ENCODE assay signal across 1 cellular context in genomic region chr2:68252407-68253210, GRCh38.
TF ChIP-seq lines count a peak whose summit lies in the region.

A gene with protein sequence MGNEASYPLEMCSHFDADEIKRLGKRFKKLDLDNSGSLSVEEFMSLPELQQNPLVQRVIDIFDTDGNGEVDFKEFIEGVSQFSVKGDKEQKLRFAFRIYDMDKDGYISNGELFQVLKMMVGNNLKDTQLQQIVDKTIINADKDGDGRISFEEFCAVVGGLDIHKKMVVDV (minus strand): TSS chr2:68252532. CDS start chr2:68252127, 405 bp downstream.

TF ChIP-seq in WTC11, 78 proteins besides CTCF, POLR2A, EP300 and RAD21 (continued from another document):
- no peak for TF ChIP-seq AFF4 (CRISPR knock-in tag; IDR thresholded peaks at IDR 0.05; ENCODE audit: borderline replicate concordance)
- TF ChIP-seq ZNF416 (CRISPR knock-in tag; IDR thresholded peaks at IDR 0.05) = no peak
- peak; percentile 87 for TF ChIP-seq ETV6 (CRISPR knock-in tag; IDR thresholded peaks at IDR 0.05)
- peak; percentile 87 for TF ChIP-seq CREM (CRISPR knock-in tag; IDR thresholded peaks at IDR 0.05)
- TF ChIP-seq JUN (CRISPR knock-in tag; IDR thresholded peaks at IDR 0.05) = no peak
- no peak for TF ChIP-seq ERG (CRISPR knock-in tag; IDR thresholded peaks at IDR 0.05)
- no peak for TF ChIP-seq GTF2I (CRISPR knock-in tag; conservative IDR thresholded peaks at IDR 0.05)
- TF ChIP-seq E2F5 (CRISPR knock-in tag; IDR thresholded peaks at IDR 0.05) = peak; percentile 87
- TF ChIP-seq, protein P1, sequence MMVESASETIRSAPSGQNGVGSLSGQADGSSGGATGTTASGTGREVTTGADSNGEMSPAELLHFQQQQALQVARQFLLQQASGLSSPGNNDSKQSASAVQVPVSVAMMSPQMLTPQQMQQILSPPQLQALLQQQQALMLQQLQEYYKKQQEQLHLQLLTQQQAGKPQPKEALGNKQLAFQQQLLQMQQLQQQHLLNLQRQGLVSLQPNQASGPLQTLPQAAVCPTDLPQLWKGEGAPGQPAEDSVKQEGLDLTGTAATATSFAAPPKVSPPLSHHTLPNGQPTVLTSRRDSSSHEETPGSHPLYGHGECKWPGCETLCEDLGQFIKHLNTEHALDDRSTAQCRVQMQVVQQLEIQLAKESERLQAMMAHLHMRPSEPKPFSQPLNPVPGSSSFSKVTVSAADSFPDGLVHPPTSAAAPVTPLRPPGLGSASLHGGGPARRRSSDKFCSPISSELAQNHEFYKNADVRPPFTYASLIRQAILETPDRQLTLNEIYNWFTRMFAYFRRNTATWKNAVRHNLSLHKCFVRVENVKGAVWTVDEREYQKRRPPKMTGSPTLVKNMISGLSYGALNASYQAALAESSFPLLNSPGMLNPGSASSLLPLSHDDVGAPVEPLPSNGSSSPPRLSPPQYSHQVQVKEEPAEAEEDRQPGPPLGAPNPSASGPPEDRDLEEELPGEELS (CRISPR knock-in tag; IDR thresholded peaks at IDR 0.05) = 0 out of 2 replicates have a peak, but pooled peaks have one; percentile 39
- TF ChIP-seq, protein P2, sequence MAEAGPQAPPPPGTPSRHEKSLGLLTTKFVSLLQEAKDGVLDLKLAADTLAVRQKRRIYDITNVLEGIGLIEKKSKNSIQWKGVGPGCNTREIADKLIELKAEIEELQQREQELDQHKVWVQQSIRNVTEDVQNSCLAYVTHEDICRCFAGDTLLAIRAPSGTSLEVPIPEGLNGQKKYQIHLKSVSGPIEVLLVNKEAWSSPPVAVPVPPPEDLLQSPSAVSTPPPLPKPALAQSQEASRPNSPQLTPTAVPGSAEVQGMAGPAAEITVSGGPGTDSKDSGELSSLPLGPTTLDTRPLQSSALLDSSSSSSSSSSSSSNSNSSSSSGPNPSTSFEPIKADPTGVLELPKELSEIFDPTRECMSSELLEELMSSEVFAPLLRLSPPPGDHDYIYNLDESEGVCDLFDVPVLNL (CRISPR knock-in tag; IDR thresholded peaks at IDR 0.05; ENCODE audit: borderline replicate concordance, low read depth) = no peak; the same call in 1 of the 2 replicates
- no peak for TF ChIP-seq ZNF532 (CRISPR knock-in tag; IDR thresholded peaks at IDR 0.05; ENCODE audit: borderline replicate concordance)
- TF ChIP-seq MLX (CRISPR knock-in tag; IDR thresholded peaks at IDR 0.05) = no peak
- 0 out of 2 replicates have a peak, but pooled peaks have one; percentile 30 for TF ChIP-seq NFYB (CRISPR knock-in tag; conservative IDR thresholded peaks at IDR 0.05; ENCODE audit: low read depth)
- TF ChIP-seq, protein P3, sequence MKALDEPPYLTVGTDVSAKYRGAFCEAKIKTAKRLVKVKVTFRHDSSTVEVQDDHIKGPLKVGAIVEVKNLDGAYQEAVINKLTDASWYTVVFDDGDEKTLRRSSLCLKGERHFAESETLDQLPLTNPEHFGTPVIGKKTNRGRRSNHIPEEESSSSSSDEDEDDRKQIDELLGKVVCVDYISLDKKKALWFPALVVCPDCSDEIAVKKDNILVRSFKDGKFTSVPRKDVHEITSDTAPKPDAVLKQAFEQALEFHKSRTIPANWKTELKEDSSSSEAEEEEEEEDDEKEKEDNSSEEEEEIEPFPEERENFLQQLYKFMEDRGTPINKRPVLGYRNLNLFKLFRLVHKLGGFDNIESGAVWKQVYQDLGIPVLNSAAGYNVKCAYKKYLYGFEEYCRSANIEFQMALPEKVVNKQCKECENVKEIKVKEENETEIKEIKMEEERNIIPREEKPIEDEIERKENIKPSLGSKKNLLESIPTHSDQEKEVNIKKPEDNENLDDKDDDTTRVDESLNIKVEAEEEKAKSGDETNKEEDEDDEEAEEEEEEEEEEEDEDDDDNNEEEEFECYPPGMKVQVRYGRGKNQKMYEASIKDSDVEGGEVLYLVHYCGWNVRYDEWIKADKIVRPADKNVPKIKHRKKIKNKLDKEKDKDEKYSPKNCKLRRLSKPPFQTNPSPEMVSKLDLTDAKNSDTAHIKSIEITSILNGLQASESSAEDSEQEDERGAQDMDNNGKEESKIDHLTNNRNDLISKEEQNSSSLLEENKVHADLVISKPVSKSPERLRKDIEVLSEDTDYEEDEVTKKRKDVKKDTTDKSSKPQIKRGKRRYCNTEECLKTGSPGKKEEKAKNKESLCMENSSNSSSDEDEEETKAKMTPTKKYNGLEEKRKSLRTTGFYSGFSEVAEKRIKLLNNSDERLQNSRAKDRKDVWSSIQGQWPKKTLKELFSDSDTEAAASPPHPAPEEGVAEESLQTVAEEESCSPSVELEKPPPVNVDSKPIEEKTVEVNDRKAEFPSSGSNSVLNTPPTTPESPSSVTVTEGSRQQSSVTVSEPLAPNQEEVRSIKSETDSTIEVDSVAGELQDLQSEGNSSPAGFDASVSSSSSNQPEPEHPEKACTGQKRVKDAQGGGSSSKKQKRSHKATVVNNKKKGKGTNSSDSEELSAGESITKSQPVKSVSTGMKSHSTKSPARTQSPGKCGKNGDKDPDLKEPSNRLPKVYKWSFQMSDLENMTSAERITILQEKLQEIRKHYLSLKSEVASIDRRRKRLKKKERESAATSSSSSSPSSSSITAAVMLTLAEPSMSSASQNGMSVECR (CRISPR knock-in tag; IDR thresholded peaks at IDR 0.05; ENCODE audit: borderline replicate concordance) = no peak; the same call in 1 of the 2 replicates
- TF ChIP-seq PRDM15 (CRISPR knock-in tag; IDR thresholded peaks at IDR 0.05) = no peak
- no peak for TF ChIP-seq FOXJ3 (CRISPR knock-in tag; IDR thresholded peaks at IDR 0.05; ENCODE audit: borderline replicate concordance)
- TF ChIP-seq GABPB1 (CRISPR knock-in tag; IDR thresholded peaks at IDR 0.05) = peak; percentile 60; the same call in 1 of the 2 replicates
- TF ChIP-seq ZNF232 (CRISPR knock-in tag; IDR thresholded peaks at IDR 0.05) = peak; percentile 83
- 0 out of 2 replicates have a peak, but pooled peaks have one; percentile 15 for TF ChIP-seq SMAD3 (CRISPR knock-in tag; IDR thresholded peaks at IDR 0.05; ENCODE audit: borderline replicate concordance)
- TF ChIP-seq SMAD4 (CRISPR knock-in tag; IDR thresholded peaks at IDR 0.05) = no peak
- TF ChIP-seq FOXK1 (CRISPR knock-in tag; IDR thresholded peaks at IDR 0.05) = 0 out of 2 replicates have a peak, but pooled peaks have one; percentile 49
- TF ChIP-seq, protein P4, sequence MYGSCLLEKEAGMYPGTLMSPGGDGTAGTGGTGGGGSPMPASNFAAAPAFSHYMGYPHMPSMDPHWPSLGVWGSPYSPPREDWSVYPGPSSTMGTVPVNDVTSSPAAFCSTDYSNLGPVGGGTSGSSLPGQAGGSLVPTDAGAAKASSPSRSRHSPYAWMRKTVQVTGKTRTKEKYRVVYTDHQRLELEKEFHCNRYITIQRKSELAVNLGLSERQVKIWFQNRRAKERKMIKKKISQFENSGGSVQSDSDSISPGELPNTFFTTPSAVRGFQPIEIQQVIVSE (CRISPR knock-in tag; IDR thresholded peaks at IDR 0.05; ENCODE audit: borderline replicate concordance) = no peak
- TF ChIP-seq ZNF219 (CRISPR knock-in tag; IDR thresholded peaks at IDR 0.05; ENCODE audit: borderline replicate concordance) = no peak
